Comparison of ENCODE assay signal across 10 cellular contexts in the genomic region with DNA sequence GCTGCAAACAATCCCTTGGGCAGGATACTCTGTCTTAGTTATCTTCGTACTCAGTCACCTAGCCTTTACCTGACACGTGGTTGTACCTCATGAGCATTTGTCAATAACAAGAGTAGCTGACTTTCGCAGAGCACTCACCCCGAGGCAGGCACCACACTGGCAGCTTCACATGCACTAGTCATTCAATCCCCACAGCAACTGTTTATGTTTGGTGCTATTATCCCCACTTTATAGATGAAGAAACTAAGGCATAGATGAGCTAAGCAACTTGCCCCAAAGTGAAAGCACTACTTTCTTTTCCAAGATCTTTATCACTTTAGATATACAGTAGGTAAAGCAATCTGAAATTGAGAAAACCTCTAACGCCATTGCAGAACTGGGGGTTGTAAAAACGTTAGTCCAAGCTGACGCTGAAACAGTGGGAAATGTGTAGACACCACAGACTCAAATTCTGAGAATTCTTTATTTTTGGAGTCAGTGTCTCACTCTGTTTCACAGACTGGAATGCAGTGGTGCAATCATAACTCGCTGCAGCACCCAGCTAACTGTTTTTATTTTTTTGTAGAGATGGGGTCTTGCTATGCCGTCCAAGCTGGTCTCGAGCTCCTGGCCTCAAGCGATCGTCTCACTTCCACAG.
DNase-seq lines count a peak whose midpoint lies in the region; ATAC-seq lines count a peak whose summit lies in the region.
"Had no signal": no experiment of that assay in that cellular context is flagged by ENCODE, and none has a peak within 500 bp of the region (broad histone marks: within the 10 kb centered on the region; RNA-seq: fewer than 3 reads in every experiment).

No MANE protein-coding gene starts in this region.

- H3K4me3 Mint-ChIP-seq in activated naive CD4-positive, alpha-beta T cell treated with anti-CD3 and anti-CD28 coated beads, Interleukin-2, amount 50 U/mL, for 24 hours: no peak overlapping the region
- no peak overlapping the region for H3K4me3 Mint-ChIP-seq in activated naive CD4-positive, alpha-beta T cell treated with anti-CD3 and anti-CD28 coated beads, Interleukin-2, amount 10 ng/mL, durations not matched to agents 7 days and 5 days
- H3K4me3 Mint-ChIP-seq: B cell, HFFc6 had no signal

- CTCF ChIA-PET in activated naive CD4-positive, alpha-beta T cell treated with anti-CD3 and anti-CD28 coated beads, Interleukin-2, amount 10 ng/mL, durations not matched to agents 7 days and 5 days (lab: Charles Lee): interaction anchor here (0.7 to 1.3 kb wide), 2 partner anchors 10 to 14 kb away, joined by 3 to 4 read pairs; no protein-coding TSS in a partner anchor

- H3K4me1 Mint-ChIP-seq in activated naive CD4-positive, alpha-beta T cell treated with anti-CD3 and anti-CD28 coated beads, Interleukin-2, amount 50 U/mL, for 24 hours: peaks cover 68% of the 10 kb centered on the region
- peaks cover 50% of the 10 kb centered on the region for H3K4me1 Mint-ChIP-seq in activated naive CD4-positive, alpha-beta T cell treated with anti-CD3 and anti-CD28 coated beads, Interleukin-2, amount 10 ng/mL, durations not matched to agents 7 days and 5 days

- H3K36me3 ChIP-seq in subcutaneous abdominal adipose tissue (ENCODE audit: control insufficient read depth in 5 of 5, insufficient read depth in 5 of 5, low read length in 5 of 5) (no peaks in the 10 kb centered on the region), H7 (replicated peaks; ENCODE audit: control insufficient read depth, insufficient read depth, low read length) (no peaks in the 10 kb centered on the region)

- H3K4me1 ChIP-seq in subcutaneous abdominal adipose tissue (ENCODE audit: control insufficient read depth in 5 of 5, insufficient read depth in 5 of 5, low read length in 5 of 5): peaks cover 0 to 24% (median 18%) of the 10 kb centered on the region in 5 donors

- peak overlapping the region; percentile 9 for H3K27ac Mint-ChIP-seq in activated naive CD4-positive, alpha-beta T cell treated with anti-CD3 and anti-CD28 coated beads, Interleukin-2, amount 50 U/mL, for 24 hours
- H3K27ac Mint-ChIP-seq in activated naive CD4-positive, alpha-beta T cell treated with anti-CD3 and anti-CD28 coated beads, Interleukin-2, amount 10 ng/mL, durations not matched to agents 7 days and 5 days: no peak overlapping the region
- peak overlapping the region; percentile 89 to 95 for H3K27ac Mint-ChIP-seq in activated naive CD4-positive, alpha-beta T cell treated with anti-CD3 and anti-CD28 coated beads, Interleukin-2, amount 50 U/mL, for 72 hours
- H3K27ac Mint-ChIP-seq: B cell, HFFc6 had no signal

- H3K27me3 ChIP-seq in subcutaneous abdominal adipose tissue (ENCODE audit: control insufficient read depth in 5 of 5, insufficient read depth in 4 of 5, low read length in 5 of 5) (no peaks in the 10 kb centered on the region), H7 (ENCODE audit: control insufficient read depth, insufficient read depth, low read length) (no peaks in the 10 kb centered on the region)

- H3K4me3 ChIP-seq in subcutaneous abdominal adipose tissue (ENCODE audit: low read depth in 1 of 5, low read length in 5 of 5): no peak overlapping the region
- H3K4me3 ChIP-seq in H7 (ENCODE audit: insufficient read depth, low read depth, low read length): no peak overlapping the region

- peak; percentile 65 to 83 for ATAC-seq in activated naive CD4-positive, alpha-beta T cell treated with anti-CD3 and anti-CD28 coated beads, Interleukin-2, amount 50 U/mL, for 72 hours

- H3K9me3 Mint-ChIP-seq in activated naive CD4-positive, alpha-beta T cell treated with anti-CD3 and anti-CD28 coated beads, Interleukin-2, amount 50 U/mL, for 24 hours: no peaks in the 10 kb centered on the region
- peaks cover 14% of the 10 kb centered on the region for H3K9me3 Mint-ChIP-seq in activated naive CD4-positive, alpha-beta T cell treated with anti-CD3 and anti-CD28 coated beads, Interleukin-2, amount 10 ng/mL, durations not matched to agents 7 days and 5 days
- peaks cover 7 to 21% of the 10 kb centered on the region in 2 donors for H3K9me3 Mint-ChIP-seq in activated naive CD4-positive, alpha-beta T cell treated with anti-CD3 and anti-CD28 coated beads, Interleukin-2, amount 50 U/mL, for 72 hours

- no peak for DNase-seq in activated naive CD4-positive, alpha-beta T cell treated with anti-CD3 and anti-CD28 coated beads, Interleukin-2, amount 10 ng/mL, durations not matched to agents 7 days and 5 days
- DNase-seq in activated naive CD4-positive, alpha-beta T cell treated with anti-CD3 and anti-CD28 coated beads, Interleukin-2, amount 50 U/mL, for 72 hours (ENCODE audit: low spot score in 2 of 2): peak in 1 of 2 donors; percentile 49
- DNase-seq in iris pigment epithelial cell (ENCODE audit: low read depth) (peak; percentile 93), NCI-H1105 treated with DMSO at 0.1 percent for 48 hours (lab: John Stamatoyannopoulos, UW) (no peak), H7 (no peak), COLO668 (lab: John Stamatoyannopoulos, UW; ENCODE audit: unreplicated experiment) (no peak)
- DNase-seq: HFFc6 had no signal

- H3K36me3 Mint-ChIP-seq in activated naive CD4-positive, alpha-beta T cell treated with anti-CD3 and anti-CD28 coated beads, Interleukin-2, amount 50 U/mL, for 24 hours: peaks cover 2% of the 10 kb centered on the region
- peaks cover 6% of the 10 kb centered on the region for H3K36me3 Mint-ChIP-seq in activated naive CD4-positive, alpha-beta T cell treated with anti-CD3 and anti-CD28 coated beads, Interleukin-2, amount 10 ng/mL, durations not matched to agents 7 days and 5 days
- peaks cover 17 to 45% of the 10 kb centered on the region in 2 donors for H3K36me3 Mint-ChIP-seq in activated naive CD4-positive, alpha-beta T cell treated with anti-CD3 and anti-CD28 coated beads, Interleukin-2, amount 50 U/mL, for 72 hours

- peak overlapping the region; percentile 85 for H3K27ac ChIP-seq in subcutaneous abdominal adipose tissue (ENCODE audit: low read depth, low read length)

- peak overlapping the region in 1 of 5 donors; percentile 68 for H3K9ac ChIP-seq in subcutaneous abdominal adipose tissue (ENCODE audit: low read length in 5 of 5)

- H3K9me3 ChIP-seq in subcutaneous abdominal adipose tissue (ENCODE audit: control insufficient read depth in 5 of 5, low read length in 5 of 5): no peaks in the 10 kb centered on the region

- no peaks in the 10 kb centered on the region for H3K27me3 Mint-ChIP-seq in activated naive CD4-positive, alpha-beta T cell treated with anti-CD3 and anti-CD28 coated beads, Interleukin-2, amount 50 U/mL, for 24 hours
- H3K27me3 Mint-ChIP-seq in activated naive CD4-positive, alpha-beta T cell treated with anti-CD3 and anti-CD28 coated beads, Interleukin-2, amount 10 ng/mL, durations not matched to agents 7 days and 5 days: no peaks in the 10 kb centered on the region
- H3K27me3 Mint-ChIP-seq: B cell had no signal
